In the genomic region with DNA sequence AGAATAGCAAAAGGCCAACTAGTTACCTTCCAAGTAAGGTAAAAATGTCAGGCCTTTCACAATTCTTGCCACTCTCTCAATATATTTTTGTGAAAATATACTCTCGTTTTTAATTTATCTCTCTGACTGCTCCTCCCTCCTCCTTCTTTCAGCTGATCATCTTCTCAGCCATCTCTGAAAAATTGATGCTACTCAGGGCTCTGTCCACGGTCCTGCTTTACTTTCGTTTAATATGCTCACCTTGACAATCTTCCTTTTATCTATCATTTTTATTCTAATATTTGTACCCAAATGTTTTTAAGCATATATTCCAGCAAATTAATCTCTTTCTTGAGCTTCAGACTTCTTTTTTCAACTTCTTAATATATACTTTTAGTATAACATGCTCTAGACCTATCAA, we compare ENCODE assay signal across 28 cellular contexts.
"Had no signal": no experiment of that assay in that cellular context is flagged by ENCODE, and none has a peak within 500 bp of the region (broad histone marks: within the 10 kb centered on the region; RNA-seq: fewer than 3 reads in every experiment).

No MANE protein-coding gene starts in this region.

- H3K27me3 Mint-ChIP-seq: naive B cell; progenitor cell of endocrine pancreas; stimulated activated memory B cell treated with anti-CD40 and anti-IgM and Interleukin-4, amounts not matched to agents 10 μg/mL and 1 μg/mL and 100 μg/mL, for 72 hours had no signal

- H2AFZ ChIP-seq: neural progenitor cell had no signal

- H3K9me3 Mint-ChIP-seq: mesothelial cell of epicardium; nephron progenitor cell; neural progenitor cell; stimulated activated memory B cell treated with anti-CD40 and anti-IgM and Interleukin-4, amounts not matched to agents 10 μg/mL and 1 μg/mL and 100 μg/mL, for 72 hours had no signal

- DNase-seq: hippocampal formation; left colon; left lung; mesendoderm; naive B cell; natural killer cell; nephron progenitor cell; ovary; right lobe of liver; stimulated activated CD4-positive, alpha-beta T cell treated with anti-CD3 and anti-CD28 coated beads, Interleukin-1b, Interleukin-23, amount 100 ng/mL, for 48 hours; stimulated activated CD4-positive, alpha-beta T cell treated with anti-CD3 and anti-CD28 coated beads, Interleukin-2, amount 100 ng/mL, for 48 hours; stimulated activated CD4-positive, alpha-beta T cell treated with anti-CD3 and anti-CD28 coated beads, Interleukin-4, amount 100 ng/mL, for 4 hours; stimulated activated CD8-positive, alpha-beta memory T cell treated with anti-CD3 and anti-CD28 coated beads, Interleukin-4, amount 100 ng/mL, for 48 hours; stimulated activated naive CD8-positive, alpha-beta T cell treated with anti-CD3 and anti-CD28 coated beads, Interleukin-15, Interleukin-2, amounts not matched to agents 100 U/mL and 50 U/mL, for 24 hours; stomach; tibial artery; trophoblast cell; upper lobe of right lung had no signal

- H3K27ac Mint-ChIP-seq: mesothelial cell of epicardium; naive B cell; natural killer cell; nephron progenitor cell; neural progenitor cell; progenitor cell of endocrine pancreas; stimulated activated memory B cell treated with anti-CD40 and anti-IgM and Interleukin-4, amounts not matched to agents 10 μg/mL and 1 μg/mL and 100 μg/mL, for 72 hours had no signal

- H3K36me3 Mint-ChIP-seq: mesothelial cell of epicardium; naive B cell; natural killer cell; neural progenitor cell; stimulated activated memory B cell treated with anti-CD40 and anti-IgM and Interleukin-4, amounts not matched to agents 10 μg/mL and 1 μg/mL and 100 μg/mL, for 72 hours had no signal

- FAIRE-seq: urothelium cell line had no signal

- ATAC-seq: left colon; left lung; natural killer cell; right lobe of liver; stimulated activated memory B cell treated with anti-CD40 and anti-IgM and Interleukin-4, amounts not matched to agents 10 μg/mL and 1 μg/mL and 100 μg/mL, for 72 hours; stimulated activated naive CD8-positive, alpha-beta T cell treated with anti-CD3 and anti-CD28 coated beads, Interleukin-15, Interleukin-2, amounts not matched to agents 100 U/mL and 50 U/mL, for 24 hours; upper lobe of right lung had no signal

- H3K4me1 ChIP-seq: left lung, neural progenitor cell, right atrium auricular region, right lobe of liver, stomach, tibial artery, upper lobe of right lung had no signal

- H3K4me3 Mint-ChIP-seq: mesothelial cell of epicardium; naive B cell; natural killer cell; nephron progenitor cell; neural progenitor cell; stimulated activated memory B cell treated with anti-CD40 and anti-IgM and Interleukin-4, amounts not matched to agents 10 μg/mL and 1 μg/mL and 100 μg/mL, for 72 hours had no signal

- H3K4me1 Mint-ChIP-seq: mesothelial cell of epicardium; naive B cell; natural killer cell; nephron progenitor cell; neural progenitor cell; stimulated activated memory B cell treated with anti-CD40 and anti-IgM and Interleukin-4, amounts not matched to agents 10 μg/mL and 1 μg/mL and 100 μg/mL, for 72 hours had no signal

- H3K4me2 ChIP-seq: neural progenitor cell, smooth muscle cell had no signal

- H3K9me3 ChIP-seq: left lung, neutrophil, ovary, right atrium auricular region, right lobe of liver, stomach, thoracic aorta, tibial artery, upper lobe of right lung had no signal

- H3K27me3 ChIP-seq: left lung, neural progenitor cell, neutrophil, ovary, right atrium auricular region, right lobe of liver, stomach, tibial artery, upper lobe of right lung had no signal

- H3K27ac ChIP-seq: left lung, neural progenitor cell, neutrophil, ovary, right atrium auricular region, right lobe of liver, stomach, thoracic aorta, tibial artery, upper lobe of right lung had no signal

- H3K4me3 ChIP-seq: left lung, lung, neural progenitor cell, ovary, right atrium auricular region, right lobe of liver, smooth muscle cell, stomach, thoracic aorta, tibial artery, upper lobe of right lung had no signal

- H3K9ac ChIP-seq: neural progenitor cell had no signal

- H3K36me3 ChIP-seq: left lung, neural progenitor cell, neutrophil, ovary, right atrium auricular region, right lobe of liver, stomach, thoracic aorta, tibial artery, upper lobe of right lung had no signal
